6 cellular contexts compared by ENCODE assay signal in the genomic region with DNA sequence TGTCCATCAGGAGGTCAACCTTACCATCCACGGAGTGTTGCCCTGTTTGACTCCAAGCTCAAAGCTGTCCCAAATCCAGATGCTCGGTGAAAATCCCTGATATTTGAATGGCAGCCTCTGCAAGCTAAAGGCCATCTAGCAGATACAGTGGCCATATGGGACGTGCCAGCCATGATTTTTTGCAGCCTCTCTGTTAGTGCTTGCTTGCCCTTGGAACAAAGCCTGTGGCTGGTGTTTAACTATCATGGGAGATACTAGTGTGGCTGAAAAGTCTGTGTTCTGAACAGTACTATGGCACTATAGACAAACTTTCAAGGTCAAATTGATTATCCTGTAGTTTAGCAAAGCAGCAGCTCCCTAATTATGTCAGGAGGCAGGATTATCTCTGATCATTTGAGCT.
"Had no signal": no experiment of that assay in that cellular context is flagged by ENCODE, and none has a peak within 500 bp of the region (broad histone marks: within the 10 kb centered on the region; RNA-seq: fewer than 3 reads in every experiment).

No MANE protein-coding gene starts in this region.

- H3K27ac ChIP-seq: HL-60 had no signal

- H3K4me3 ChIP-seq: K562 had no signal

- DNase-seq: IMR-90, KBM-7, KG1 had no signal

- ATAC-seq: HepG2, K562 had no signal
